ENCODE assay signal across 1 cellular context in genomic region chr10:63133056-63133786, GRCh38.
TF ChIP-seq lines count a peak whose summit lies in the region.

NRBF2 (plus strand) TSS chr10:63133328; CDS start chr10:63133471, 143 bp downstream.

TF ChIP-seq in K562, 482 proteins besides CTCF, POLR2A, EP300 and RAD21 (continued from another document and continues in another):
- no peak for TF ChIP-seq ZNF280B (CRISPR knock-in tag; IDR thresholded peaks at IDR 0.05)
- TF ChIP-seq PCBP2 (IDR thresholded peaks at IDR 0.05; ENCODE audit: low read depth, low read length, poor library complexity, severe bottlenecking) = no peak
- 0 out of 2 replicates have a peak, but pooled peaks have one; percentile 14 for TF ChIP-seq ZNF766 (CRISPR knock-in tag; conservative IDR thresholded peaks at IDR 0.05)
- TF ChIP-seq HIVEP1 (CRISPR knock-in tag; IDR thresholded peaks at IDR 0.05) = peak; percentile 93
- TF ChIP-seq NFIX (CRISPR knock-in tag; IDR thresholded peaks at IDR 0.05; ENCODE audit: low read depth) = no peak
- TF ChIP-seq MITF (IDR thresholded peaks at IDR 0.05) = 0 out of 2 replicates have a peak, but pooled peaks have one; percentile 48
- 0 out of 2 replicates have a peak, but pooled peaks have one; percentile 43 for TF ChIP-seq ERF (CRISPR knock-in tag; IDR thresholded peaks at IDR 0.05)
- peak; percentile 95 for TF ChIP-seq ZFX (CRISPR knock-in tag; IDR thresholded peaks at IDR 0.05)
- no peak for TF ChIP-seq IFI16 (CRISPR knock-in tag; IDR thresholded peaks at IDR 0.05)
- peak; percentile 48; the same call in 1 of the 2 replicates for TF ChIP-seq PHB (CRISPR knock-in tag; IDR thresholded peaks at IDR 0.05)
- no peak for TF ChIP-seq ZNF277 (CRISPR knock-in tag; IDR thresholded peaks at IDR 0.05; ENCODE audit: borderline replicate concordance)
- peak; percentile 72; the same call in 1 of the 2 replicates for TF ChIP-seq ZBTB9 (CRISPR knock-in tag; IDR thresholded peaks at IDR 0.05)
- no peak; the same call in 1 of the 2 replicates for TF ChIP-seq TEAD4 (IDR thresholded peaks at IDR 0.05; ENCODE audit: low read length)
- no peak for TF ChIP-seq TEAD4 (CRISPR knock-in tag; IDR thresholded peaks at IDR 0.05; ENCODE audit: borderline replicate concordance)
- peak; percentile 95 for TF ChIP-seq SPI1 (IDR thresholded peaks at IDR 0.05; ENCODE audit: borderline replicate concordance, low read depth, low read length)
- TF ChIP-seq DDX20 (tag; IDR thresholded peaks at IDR 0.05; ENCODE audit: low read depth) = no peak
- 0 out of 2 replicates have a peak, but pooled peaks have one; percentile 44 for TF ChIP-seq MIER1 (IDR thresholded peaks at IDR 0.05; ENCODE audit: low read depth)
- peak; percentile 92 for TF ChIP-seq PML (IDR thresholded peaks at IDR 0.05; ENCODE audit: low read length)
- peak; percentile 75 for TF ChIP-seq VEZF1 (CRISPR knock-in tag; IDR thresholded peaks at IDR 0.05)
- 0 out of 2 replicates have a peak, but pooled peaks have one; percentile 45 for TF ChIP-seq GTF2E2 (tag; IDR thresholded peaks at IDR 0.05)
- peak; percentile 87 for TF ChIP-seq TBP (optimal IDR thresholded peaks at IDR 0.05; ENCODE audit: low read depth, low read length)
- TF ChIP-seq HNRNPL (IDR thresholded peaks at IDR 0.05; ENCODE audit: low read depth, low read length) = peak; percentile 83; the same call in 1 of the 2 replicates
- no peak for TF ChIP-seq HMG20A (CRISPR knock-in tag; conservative IDR thresholded peaks at IDR 0.05)
- TF ChIP-seq ZKSCAN1 (IDR thresholded peaks at IDR 0.05; ENCODE audit: low read depth, low read length) = no peak
- TF ChIP-seq NFXL1 (CRISPR knock-in tag; IDR thresholded peaks at IDR 0.05) = no peak
- peak; percentile 91 for TF ChIP-seq ESRRA (IDR thresholded peaks at IDR 0.05; ENCODE audit: borderline replicate concordance, low read depth)
- peak in 1 of 2 experiments; percentile 53; a peak in 2 of 4 replicates for TF ChIP-seq RCOR1 (IDR thresholded peaks at IDR 0.05; ENCODE audit: borderline replicate concordance in 1 of 2, low read depth in 2 of 2, low read length in 2 of 2)
- peak; percentile 17; the same call in 1 of the 2 replicates for TF ChIP-seq CEBPG (CRISPR knock-in tag; IDR thresholded peaks at IDR 0.05)
- no peak for TF ChIP-seq CEBPG (tag; conservative IDR thresholded peaks at IDR 0.05 in 1 of 2, IDR thresholded peaks at IDR 0.05 in 1 of 2)
- TF ChIP-seq MNT (conservative IDR thresholded peaks at IDR 0.05) = peak; percentile 81 to 89
- TF ChIP-seq ZNF586 (CRISPR knock-in tag; conservative IDR thresholded peaks at IDR 0.05) = 0 out of 2 replicates have a peak, but pooled peaks have one; percentile 43
- TF ChIP-seq NBN (IDR thresholded peaks at IDR 0.05; ENCODE audit: low read depth) = peak; percentile 89; the same call in 1 of the 2 replicates
- TF ChIP-seq ZNF668 (CRISPR knock-in tag; IDR thresholded peaks at IDR 0.05) = no peak
- no peak; a peak in 1 of 4 replicates for TF ChIP-seq TRIM24 (IDR thresholded peaks at IDR 0.05)
- no peak for TF ChIP-seq ZBTB43 (CRISPR knock-in tag; IDR thresholded peaks at IDR 0.05)
- TF ChIP-seq TOE1 (IDR thresholded peaks at IDR 0.05; ENCODE audit: borderline replicate concordance) = peak; percentile 98
- TF ChIP-seq TOE1 (CRISPR knock-in tag; IDR thresholded peaks at IDR 0.05; ENCODE audit: borderline replicate concordance, low read depth) = no peak
- peak; percentile 62 to 93 for TF ChIP-seq E2F6 (IDR thresholded peaks at IDR 0.05; ENCODE audit: borderline replicate concordance in 1 of 2, extremely low read depth in 1 of 2, insufficient read depth in 1 of 2, insufficient read length in 1 of 2, low read depth in 1 of 2, low read length in 1 of 2, poor library complexity in 1 of 2, severe bottlenecking in 1 of 2)
- TF ChIP-seq GABPB1 (CRISPR knock-in tag; IDR thresholded peaks at IDR 0.05) = peak; percentile 75
- peak in 1 of 2 experiments; percentile 99; a peak in 2 of 3 replicates for TF ChIP-seq CBX3 (IDR thresholded peaks at IDR 0.05; ENCODE audit: borderline replicate concordance in 1 of 2, low read length in 2 of 2)
- TF ChIP-seq FOXK1 (CRISPR knock-in tag; IDR thresholded peaks at IDR 0.05; ENCODE audit: borderline replicate concordance) = peak; percentile 68; the same call in 1 of the 2 replicates
- TF ChIP-seq CBX8 (IDR thresholded peaks at IDR 0.05; ENCODE audit: borderline replicate concordance, extremely low read depth, low read depth, low read length, poor library complexity, severe bottlenecking) = no peak
- TF ChIP-seq SP1 (CRISPR knock-in tag; IDR thresholded peaks at IDR 0.05) = peak; percentile 99
- TF ChIP-seq RREB1 (CRISPR knock-in tag; IDR thresholded peaks at IDR 0.05) = 0 out of 2 replicates have a peak, but pooled peaks have one; percentile 87
- TF ChIP-seq ZBTB17 (CRISPR knock-in tag; IDR thresholded peaks at IDR 0.05) = peak; percentile 64; the same call in 1 of the 2 replicates
